12 cellular contexts compared by ENCODE assay signal in the genomic region with DNA sequence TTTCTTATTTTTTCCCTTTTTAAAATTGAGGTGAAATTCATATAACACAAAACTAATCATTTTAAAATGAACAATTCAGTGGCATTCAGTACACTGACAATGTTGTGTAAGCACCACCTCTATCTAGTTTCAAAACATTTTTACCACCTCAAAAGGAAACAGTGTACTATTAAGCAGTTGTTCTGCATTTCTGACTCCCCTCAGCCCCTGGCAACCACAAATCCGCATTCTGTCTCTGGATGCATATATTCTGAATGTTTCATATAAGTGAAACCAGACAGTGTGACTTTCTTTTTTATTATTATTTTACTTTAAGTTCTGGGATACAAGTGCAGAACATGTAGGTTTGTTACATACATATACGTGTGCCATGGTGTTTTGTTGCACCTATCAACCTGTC. TPM values are rescaled to one million over a fixed set of nuclear protein-coding genes. Genes with fewer than 3 reads are reported as not detected.
DNase-seq lines count a peak whose midpoint lies in the region; ATAC-seq and TF ChIP-seq lines count a peak whose summit lies in the region.
"Had no signal": no experiment of that assay in that cellular context is flagged by ENCODE, and none has a peak within 500 bp of the region (broad histone marks: within the 10 kb centered on the region; RNA-seq: fewer than 3 reads in every experiment).

No MANE protein-coding gene starts in this region.

- intact Hi-C loops in activated CD4-positive, alpha-beta T cell treated with anti-CD3 and anti-CD28 coated beads, Interleukin-2, amount 10 ng/mL, durations not matched to agents 24 days and 14 days (cut with micrococcal nuclease): no loop called here

- no peak for TF ChIP-seq CTCF in neutrophil (IDR thresholded peaks at IDR 0.05)

- H3K9me3 Mint-ChIP-seq in activated CD4-positive, alpha-beta T cell treated with anti-CD3 and anti-CD28 coated beads, Interleukin-2, amount 10 ng/mL, durations not matched to agents 24 days and 14 days: peaks cover 12% of the 10 kb centered on the region

- H3K27ac Mint-ChIP-seq in activated CD4-positive, alpha-beta T cell treated with anti-CD3 and anti-CD28 coated beads, Interleukin-2, amount 10 ng/mL, durations not matched to agents 24 days and 14 days: peak overlapping the region; percentile 31

- H3K4me3 ChIP-seq in neutrophil (ENCODE audit: low read depth in 1 of 2, low read length in 1 of 2): no peak overlapping the region
- H3K4me3 ChIP-seq: A549, colonic mucosa had no signal

- H3K4me3 Mint-ChIP-seq in activated CD4-positive, alpha-beta T cell treated with anti-CD3 and anti-CD28 coated beads, Interleukin-2, amount 10 ng/mL, durations not matched to agents 24 days and 14 days: peak overlapping the region; percentile 68

- H3K4me1 Mint-ChIP-seq in activated CD4-positive, alpha-beta T cell treated with anti-CD3 and anti-CD28 coated beads, Interleukin-2, amount 10 ng/mL, durations not matched to agents 24 days and 14 days: peaks cover 65% of the 10 kb centered on the region

- peak; percentile 31 for ATAC-seq in HG02588 (IDR thresholded peaks at IDR 0.05; ENCODE audit: unreplicated experiment)
- ATAC-seq: A549 had no signal

- H3K27ac ChIP-seq in neutrophil: peak overlapping the region; percentile 85
- H3K27ac ChIP-seq: A549, colonic mucosa, WERI-Rb-1 had no signal

- H3K36me3 ChIP-seq in neutrophil: no peaks in the 10 kb centered on the region
- H3K36me3 ChIP-seq: colonic mucosa, WERI-Rb-1 had no signal

- DNase-seq in activated CD4-positive, alpha-beta T cell treated with anti-CD3 and anti-CD28 coated beads, Interleukin-2, amount 10 ng/mL, durations not matched to agents 24 days and 14 days: peak; percentile 66
- no peak for DNase-seq in activated CD4-positive, alpha-beta T cell treated with anti-CD3 and anti-CD28 coated beads, Interleukin-2, amount 50 U/mL, for 1 hour
- DNase-seq in MV-4-11 (lab: John Stamatoyannopoulos, UW) (peak; percentile 41), epidermal melanocyte (ENCODE audit: insufficient read length, low spot score) (no peak), NCI-H128 (lab: John Stamatoyannopoulos, UW; ENCODE audit: unreplicated experiment) (no peak), NCI-H2171 (lab: John Stamatoyannopoulos, UW) (no peak)
- DNase-seq: colonic mucosa, NCI-H2081, WERI-Rb-1 had no signal

- peaks cover 61 to 74% of the 10 kb centered on the region in 2 experiments for H3K4me1 ChIP-seq in neutrophil (ENCODE audit: control insufficient read depth in 1 of 2, insufficient read depth in 1 of 2, low read depth in 1 of 2, low read length in 1 of 2)
- H3K4me1 ChIP-seq: colonic mucosa had no signal

- H3K27me3 ChIP-seq in neutrophil: no peaks in the 10 kb centered on the region
- H3K27me3 ChIP-seq: colonic mucosa had no signal

- peaks cover 60% of the 10 kb centered on the region for H3K36me3 Mint-ChIP-seq in activated CD4-positive, alpha-beta T cell treated with anti-CD3 and anti-CD28 coated beads, Interleukin-2, amount 10 ng/mL, durations not matched to agents 24 days and 14 days (ENCODE audit: low read depth)

- H3K27me3 Mint-ChIP-seq in activated CD4-positive, alpha-beta T cell treated with anti-CD3 and anti-CD28 coated beads, Interleukin-2, amount 10 ng/mL, durations not matched to agents 24 days and 14 days: no peaks in the 10 kb centered on the region

- no peaks in the 10 kb centered on the region for H3K9me3 ChIP-seq in neutrophil
- H3K9me3 ChIP-seq: A549, colonic mucosa had no signal

RNA-seq across cellular contexts. Expression of a gene that starts 19.2 kb away (rescaled TPM):
- total RNA-seq in activated CD4-positive, alpha-beta T cell treated with anti-CD3 and anti-CD28 coated beads, Interleukin-2, amount 10 ng/mL, durations not matched to agents 24 days and 14 days: 91.2 and 97.2 TPM in 2 replicates

Comparison
In these comparisons a context has a peak if more than half of its experiments do, and no peak if none do; other contexts are left out.
1. DNase-seq: peak in activated CD4-positive, alpha-beta T cell treated with anti-CD3 and anti-CD28 coated beads, Interleukin-2, amount 10 ng/mL, durations not matched to agents 24 days and 14 days (single experiment) and MV-4-11 (single experiment); none in activated CD4-positive, alpha-beta T cell treated with anti-CD3 and anti-CD28 coated beads, Interleukin-2, amount 50 U/mL, for 1 hour (single experiment), epidermal melanocyte (single experiment), NCI-H128 (single experiment) and NCI-H2171 (single experiment).